In the genomic region with DNA sequence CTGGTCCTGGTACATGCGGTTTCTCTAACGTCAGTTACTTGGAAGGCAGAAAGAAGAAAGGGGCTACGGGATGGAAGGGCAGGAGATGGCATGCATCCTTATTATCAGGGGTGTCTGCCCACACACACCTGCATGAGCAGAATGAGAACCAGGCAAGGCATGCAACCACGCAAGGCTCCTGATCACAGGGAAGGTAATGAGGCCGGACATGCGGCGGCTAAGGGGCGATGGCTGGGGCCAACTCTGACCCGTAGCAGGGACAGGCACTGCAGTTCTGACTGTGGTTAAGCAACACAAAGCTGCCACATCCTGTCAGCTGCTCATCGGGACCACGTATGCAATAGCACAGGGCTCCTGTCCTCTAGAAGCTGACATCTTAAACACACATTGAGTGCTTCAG, we compare ENCODE assay signal across 8 cellular contexts.
DNase-seq lines count a peak whose midpoint lies in the region; ATAC-seq and TF ChIP-seq lines count a peak whose summit lies in the region.

No MANE protein-coding gene starts in this region.

- H3K9me3 ChIP-seq in Peyer's patch (no peaks in the 10 kb centered on the region), ascending aorta (no peaks in the 10 kb centered on the region)

- DNase-seq in GM10248 (ENCODE audit: extremely low spot score) (peak; percentile 48), Peyer's patch (peak in 2 of 3 donors; percentile 81 to 86), ascending aorta (ENCODE audit: low spot score in 2 of 2) (no peak), NCI-H1048 (lab: John Stamatoyannopoulos, UW) (no peak), NCI-H2029 treated with DMSO at 0.1 percent for 48 hours (lab: John Stamatoyannopoulos, UW) (no peak), NCI-H2107 (lab: John Stamatoyannopoulos, UW) (no peak)
- peak; percentile 12 to 17 for DNase-seq in stimulated activated CD8-positive, alpha-beta memory T cell treated with anti-CD3 and anti-CD28 coated beads, Interleukin-2, amount 100 ng/mL, for 48 hours (ENCODE audit: low read depth in 2 of 2)

- H3K27ac ChIP-seq in Peyer's patch = peak overlapping the region in 3 of 4 donors; percentile 16 to 44 (median 17)
- peak overlapping the region; percentile 34 to 58 for H3K27ac ChIP-seq in ascending aorta

- H3K4me1 ChIP-seq in Peyer's patch (peaks cover 0 to 16% (median 2%) of the 10 kb centered on the region in 4 donors), ascending aorta (peaks cover 0 to 11% of the 10 kb centered on the region in 2 donors)

- TF ChIP-seq CTCF in GM10248 (IDR thresholded peaks at IDR 0.05; ENCODE audit: control extremely low read depth, extremely low read depth, low read depth, missing control alignments) (no peak), Peyer's patch (IDR thresholded peaks at IDR 0.05) (no peak), ascending aorta (IDR thresholded peaks at IDR 0.05) (no peak)

- POLR2A ChIA-PET in GM10248 (lab: Yijun Ruan, JAX) = interaction anchor here (0.6 kb wide), 1 partner anchor 1921 kb away, joined by 5 read pairs; no protein-coding TSS in a partner anchor

- ATAC-seq in HG02642 (IDR thresholded peaks at IDR 0.05; ENCODE audit: poor library complexity, unreplicated experiment) = peak; percentile 70

- intact Hi-C loops in ascending aorta (cut with DNase I) = loop anchor here (10.0 kb wide), 1 partner anchor 57 kb away; no protein-coding TSS in a partner anchor

- TF ChIP-seq POLR2A in Peyer's patch (IDR thresholded peaks at IDR 0.05) = no peak

- H3K4me3 ChIP-seq in Peyer's patch (no peak overlapping the region), ascending aorta (no peak overlapping the region)

- no peaks in the 10 kb centered on the region for H3K27me3 ChIP-seq in Peyer's patch
- H3K27me3 ChIP-seq in ascending aorta = no peaks in the 10 kb centered on the region

- CTCF ChIA-PET in GM10248 (lab: Yijun Ruan, JAX) = interaction anchor here (1.0 to 3.1 kb wide), 3 partner anchors 18 to 32 kb away, joined by 3 to 12 read pairs (median 8); no protein-coding TSS in a partner anchor

- H3K36me3 ChIP-seq in Peyer's patch (peaks cover 0 to 15% (median 0%) of the 10 kb centered on the region in 3 donors), ascending aorta (peaks cover 0 to 16% of the 10 kb centered on the region in 2 donors)

Comparison
In these comparisons a context has a peak if more than half of its experiments do, and no peak if none do; other contexts are left out.
1. DNase-seq: peak in GM10248 (single experiment), Peyer's patch (2 of 3) and stimulated activated CD8-positive, alpha-beta memory T cell treated with anti-CD3 and anti-CD28 coated beads, Interleukin-2, amount 100 ng/mL, for 48 hours (2 of 2); none in ascending aorta (0 of 2), NCI-H1048 (single experiment), NCI-H2029 treated with DMSO at 0.1 percent for 48 hours (single experiment) and NCI-H2107 (single experiment).